8 cellular contexts compared by ENCODE assay signal in genomic region chr12:113961921-113962710, GRCh38. TPM values are rescaled to one million over a fixed set of nuclear protein-coding genes. Genes with fewer than 3 reads are reported as not detected.
DNase-seq lines count a peak whose midpoint lies in the region; ATAC-seq lines count a peak whose summit lies in the region.

No MANE protein-coding gene starts in this region.

- peaks cover 4% of the 10 kb centered on the region; the same call in 1 of the 2 replicates for H3K36me3 ChIP-seq in Karpas-422 (ENCODE audit: insufficient read depth, low read length)

- H2AFZ ChIP-seq in Karpas-422 (ENCODE audit: low read length), result no peak overlapping the region

- H3K9me2 ChIP-seq in Karpas-422 (replicated peaks; ENCODE audit: insufficient read depth, low read length), result no peaks in the 10 kb centered on the region

- no peaks in the 10 kb centered on the region for H4K20me1 ChIP-seq in Karpas-422 (ENCODE audit: insufficient read depth, low read depth, low read length)

- H3K27me3 ChIP-seq in Karpas-422 (ENCODE audit: low read length), result no peaks in the 10 kb centered on the region

- no peaks in the 10 kb centered on the region for H3K27me3 Mint-ChIP-seq in activated naive CD8-positive, alpha-beta T cell treated with anti-CD3 and anti-CD28 coated beads, Interleukin-2, amount 50 U/mL, for 24 hours

- H3K4me3 Mint-ChIP-seq in activated naive CD8-positive, alpha-beta T cell treated with anti-CD3 and anti-CD28 coated beads, Interleukin-2, amount 50 U/mL, for 24 hours, result peak overlapping the region; percentile 100

- H3K27ac ChIP-seq in Karpas-422 (ENCODE audit: low read length), result no peak overlapping the region

- no peak overlapping the region for H3K4me2 ChIP-seq in Karpas-422 (ENCODE audit: low read depth, low read length, poor library complexity, severe bottlenecking)

- peaks cover 34% of the 10 kb centered on the region for H3K79me2 ChIP-seq in Karpas-422 (ENCODE audit: low read length)

- no peak overlapping the region for H3K4me3 ChIP-seq in Karpas-422 (ENCODE audit: low read length)

- peak overlapping the region; percentile 99 for H3K27ac Mint-ChIP-seq in activated naive CD8-positive, alpha-beta T cell treated with anti-CD3 and anti-CD28 coated beads, Interleukin-2, amount 50 U/mL, for 24 hours

- H3K4me1 ChIP-seq in Karpas-422 (ENCODE audit: low read length), result peaks cover 18% of the 10 kb centered on the region

- no peak overlapping the region for H3K9ac ChIP-seq in Karpas-422 (ENCODE audit: low read length)

- H3K36me3 Mint-ChIP-seq in activated naive CD8-positive, alpha-beta T cell treated with anti-CD3 and anti-CD28 coated beads, Interleukin-2, amount 50 U/mL, for 24 hours (ENCODE audit: low read depth), result peaks cover 52% of the 10 kb centered on the region

- no peaks in the 10 kb centered on the region for H3K9me3 Mint-ChIP-seq in activated naive CD8-positive, alpha-beta T cell treated with anti-CD3 and anti-CD28 coated beads, Interleukin-2, amount 50 U/mL, for 24 hours

- DNase-seq in LHCN-M2 (ENCODE audit: low read depth) (peak; percentile 27), Karpas-422 (no peak), hepatic stellate cell (ENCODE audit: low spot score) (no peak), NCI-H526 (lab: John Stamatoyannopoulos, UW) (no peak)
- peak; percentile 26 for DNase-seq in activated naive CD8-positive, alpha-beta T cell treated with anti-CD3 and anti-CD28 coated beads, Interleukin-2, amount 50 U/mL, for 24 hours
- DNase-seq in stimulated activated CD4-positive, alpha-beta T cell treated with anti-CD3 and anti-CD28 coated beads, Interleukin-4, amount 100 ng/mL, for 4 hours, result peak; percentile 20 to 53

- no peaks in the 10 kb centered on the region for H3K9me3 ChIP-seq in Karpas-422 (ENCODE audit: low read length)

- H3K4me1 Mint-ChIP-seq in activated naive CD8-positive, alpha-beta T cell treated with anti-CD3 and anti-CD28 coated beads, Interleukin-2, amount 50 U/mL, for 24 hours, result peaks cover 58% of the 10 kb centered on the region

- ATAC-seq in GM19035 (IDR thresholded peaks at IDR 0.05; ENCODE audit: unreplicated experiment) (peak; percentile 33), HG02973 (IDR thresholded peaks at IDR 0.05; ENCODE audit: unreplicated experiment) (no peak)
- peak; percentile 83 for ATAC-seq in activated naive CD8-positive, alpha-beta T cell treated with anti-CD3 and anti-CD28 coated beads, Interleukin-2, amount 50 U/mL, for 24 hours

RNA-seq across cellular contexts. Expression of gene RBM19, which starts 4.0 kb away (rescaled TPM):
- total RNA-seq in LHCN-M2 (2014; rRNA removed), result 18.4 and 26.3 TPM in 2 replicates
- polyA plus RNA-seq in LHCN-M2 (2012), result 15.2 TPM
- 19.9 and 34.6 TPM in 2 replicates for total RNA-seq in Karpas-422 (2014; rRNA removed; shearing (Covaris generic); ENCODE audit: low replicate concordance)

Comparison
In these comparisons a context has a peak if more than half of its experiments do, and no peak if none do; other contexts are left out.
1. DNase-seq: peak in LHCN-M2 (single experiment), activated naive CD8-positive, alpha-beta T cell treated with anti-CD3 and anti-CD28 coated beads, Interleukin-2, amount 50 U/mL, for 24 hours (single experiment) and stimulated activated CD4-positive, alpha-beta T cell treated with anti-CD3 and anti-CD28 coated beads, Interleukin-4, amount 100 ng/mL, for 4 hours (2 of 2); none in Karpas-422 (single experiment), hepatic stellate cell (single experiment) and NCI-H526 (0 of 2).